Comparison of ENCODE assay signal across 8 cellular contexts in genomic region chr2:71331581-71332412, GRCh38. TPM values are rescaled to one million over a fixed set of nuclear protein-coding genes. Genes with fewer than 3 reads are reported as not detected.
DNase-seq lines count a peak whose midpoint lies in the region; ATAC-seq and TF ChIP-seq lines count a peak whose summit lies in the region.

TSS of gene ZNF638 (plus strand) at chr2:71331782. CDS start at chr2:71348955, 17,173 bp downstream.

- peak; percentile 100 for DNase-seq in AG20443 (ENCODE audit: low spot score)
- DNase-seq in NCI-H446 treated with DMSO at 0.1 percent for 48 hours (lab: John Stamatoyannopoulos, UW): peak; percentile 83
- DNase-seq in activated CD4-positive, CD25-positive, alpha-beta regulatory T cell treated with anti-CD3 and anti-CD28 coated beads, Interleukin-2, amount 50 U/mL, for 72 hours: peak; percentile 94
- DNase-seq in cerebellum (ENCODE audit: low spot score): peak; percentile 92
- peak; percentile 70 for DNase-seq in kidney epithelial cell (ENCODE audit: low read depth)
- peak; percentile 84 to 86 for DNase-seq in stimulated activated CD4-positive, alpha-beta T cell treated with anti-CD3 and anti-CD28 coated beads, Interleukin-15, amount 100 ng/mL, for 48 hours (ENCODE audit: low read depth in 2 of 2)

- H3K27me3 ChIP-seq in kidney epithelial cell (ENCODE audit: control insufficient read depth, insufficient read depth, low read length): no peaks in the 10 kb centered on the region

- ATAC-seq in GM19025 (IDR thresholded peaks at IDR 0.05; ENCODE audit: low read depth, unreplicated experiment) (peak; percentile 96), HG03342 (IDR thresholded peaks at IDR 0.05; ENCODE audit: unreplicated experiment) (peak; percentile 98)

- peak within 1 kb of the TSS; percentile 97 for H3K4me3 ChIP-seq in kidney epithelial cell (ENCODE audit: low read depth, low read length)

- TF ChIP-seq CTCF in kidney epithelial cell (IDR thresholded peaks at IDR 0.05; ENCODE audit: insufficient read depth, low read length, poor library complexity, severe bottlenecking): peak; percentile 56

- no peaks in the 10 kb centered on the region for H3K36me3 ChIP-seq in kidney epithelial cell (ENCODE audit: control insufficient read depth, insufficient read depth, low read length)

RNA-seq across cellular contexts. Expression of gene ZNF638, which starts in this region (rescaled TPM):
- total RNA-seq in cerebellum (386 TPM), kidney epithelial cell (95.2 and 109 TPM in 2 replicates)

Comparison
In these comparisons a context has a peak if more than half of its experiments do, and no peak if none do; other contexts are left out.
1. Peak in every context shown above with its lines: DNase-seq, ATAC-seq and H3K4me3 ChIP-seq.